In genomic region chr15:64809649-64810498, GRCh38 we compare ENCODE assay signal across 8 cellular contexts. TPM values are rescaled to one million over a fixed set of nuclear protein-coding genes. Genes with fewer than 3 reads are reported as not detected.
DNase-seq lines count a peak whose midpoint lies in the region; ATAC-seq and TF ChIP-seq lines count a peak whose summit lies in the region.

No MANE protein-coding gene starts in this region.

- no peak overlapping the region for H3K4me3 ChIP-seq in AG09309 (ENCODE audit: control insufficient read depth, low read depth, low read length)

- peak; percentile 98 for TF ChIP-seq CTCF in AG09309 (IDR thresholded peaks at IDR 0.05; ENCODE audit: control insufficient read depth, insufficient read depth, low read depth, low read length, missing control alignments)

- intact Hi-C loops in left colon (cut with DNase I, micrococcal nuclease), result loop anchor here (5.0 to 10.0 kb wide), 3 partner anchors 75 to 445 kb away; no protein-coding TSS in a partner anchor

- ATAC-seq in left colon (peak; percentile 76), HG02678 (IDR thresholded peaks at IDR 0.05; ENCODE audit: unreplicated experiment) (no peak)

- DNase-seq in AG09309 (ENCODE audit: low read depth) (no peak), H4 (ENCODE audit: low spot score) (peak; percentile 55), NCI-H2227 treated with DMSO at 0.1 percent for 48 hours (lab: John Stamatoyannopoulos, UW) (peak; percentile 36), cerebellum (ENCODE audit: low spot score) (peak; percentile 77), left colon (peak; percentile 71 to 87)
- DNase-seq in activated CD4-positive, alpha-beta T cell treated with anti-CD3 and anti-CD28 coated beads for 1 hour, result peak; percentile 52
- peak; percentile 47 for DNase-seq in stimulated activated CD4-positive, alpha-beta T cell treated with anti-CD3 and anti-CD28 coated beads, Interleukin-2, amount 100 ng/mL, for 4 hours (ENCODE audit: low read depth)

RNA-seq across cellular contexts. Expression of gene PIF1, which starts 15.6 kb away (rescaled TPM):
- total RNA-seq in H4 (2014; rRNA removed; shearing (Covaris generic)), result 5.4 and 15.5 TPM in 2 replicates
- total RNA-seq in cerebellum (5.3 TPM), left colon (1 to 10 TPM; 2.2 to 6.0 TPM)

RNA-seq across cellular contexts. Expression of gene PLEKHO2, which starts 31.8 kb away (rescaled TPM):
- 5.5 and 7.6 TPM in 2 replicates for total RNA-seq in H4 (2014; rRNA removed; shearing (Covaris generic))
- total RNA-seq in cerebellum (9.1 TPM), left colon (10 to 100 TPM in 1 of 2 donors, 1 to 10 TPM in 1; 4.6 to 10.7 TPM)

RNA-seq across cellular contexts. Expression of gene RBPMS2, which starts 34.5 kb away (rescaled TPM):
- total RNA-seq in H4 (2014; rRNA removed; shearing (Covaris generic)), result 0.48 TPM in 1 of 2 replicates, not detected in the other
- total RNA-seq in cerebellum (0.27 TPM), left colon (10 to 100 TPM in 1 of 2 donors, 1 to 10 TPM in 1; 1.0 to 15.4 TPM)
